23 cellular contexts compared by ENCODE assay signal in the genomic region with DNA sequence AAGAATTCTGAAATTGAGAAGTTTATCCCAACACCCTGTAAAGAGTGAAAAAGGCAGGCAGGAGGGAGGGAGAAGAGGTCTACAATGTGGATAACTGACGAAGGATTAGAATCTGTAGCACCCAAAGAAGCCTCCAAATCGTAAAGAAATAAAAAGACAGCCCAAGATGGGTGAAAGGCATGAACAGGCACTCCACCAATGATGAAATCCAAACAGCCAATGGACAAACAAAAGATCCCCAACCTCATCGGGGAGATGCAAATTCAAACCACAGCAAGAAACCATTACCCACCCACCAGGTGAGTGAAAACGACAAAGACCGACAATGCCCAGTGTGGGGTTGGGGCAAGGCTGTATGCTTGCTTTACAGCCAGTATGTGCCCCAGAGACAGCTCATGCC.
A peak's percentile ranks its signal among the peaks of the same experiment; 100 is the strongest.
DNase-seq lines count a peak whose midpoint lies in the region; ATAC-seq, FAIRE-seq and TF ChIP-seq lines count a peak whose summit lies in the region.
"Had no signal": no experiment of that assay in that cellular context is flagged by ENCODE, and none has a peak within 500 bp of the region (broad histone marks: within the 10 kb centered on the region; RNA-seq: fewer than 3 reads in every experiment).

No MANE protein-coding gene starts in this region.

- peaks cover 15 to 52% of the 10 kb centered on the region in 2 experiments; a peak in 4 of 5 replicates for H3K4me1 ChIP-seq in K562 (replicated peaks in 1 of 2; ENCODE audit: control insufficient read depth in 2 of 2, insufficient read depth in 2 of 2, low read length in 2 of 2)
- H3K4me1 ChIP-seq: HAP-1 had no signal

- no peak overlapping the region for H3K27ac ChIP-seq in K562 (ENCODE audit: extremely low read depth, low read depth, low read length)
- H3K27ac ChIP-seq: Peyer's patch, SK-N-MC had no signal

- no peaks in the 10 kb centered on the region for H3K27me3 Mint-ChIP-seq in activated naive CD4-positive, alpha-beta T cell treated with anti-CD3 and anti-CD28 coated beads, Interleukin-2, amount 50 U/mL, for 24 hours
- H3K27me3 Mint-ChIP-seq: CD8-positive, alpha-beta memory T cell had no signal

- WGBS in K562 (ENCODE audit: insufficient coverage, low coverage, missing lambda C conversion rate): 70% methylated on average over 5 of the region's 5 CpGs

- peaks cover 73% of the 10 kb centered on the region for H3K4me1 Mint-ChIP-seq in activated naive CD4-positive, alpha-beta T cell treated with anti-CD3 and anti-CD28 coated beads, Interleukin-2, amount 50 U/mL, for 24 hours
- H3K4me1 Mint-ChIP-seq in stimulated activated effector memory CD8-positive, alpha-beta T cell treated with anti-CD3 and anti-CD28 coated beads, Interleukin-12 subunit alpha, Interleukin-12 subunit beta, amount 100 ng/mL, for 72 hours: peaks cover 66% of the 10 kb centered on the region

- DNase-seq in activated naive CD4-positive, alpha-beta T cell treated with Interleukin-2 at 50 U/mL for 16 hours: no peak
- DNase-seq in HTR-8/SVneo (ENCODE audit: insufficient read length, low spot score) (no peak), K562 (ENCODE audit: extremely low read depth in 1 of 4, low spot score in 3 of 4) (no peak), NCI-H1436 treated with DMSO at 0.1 percent for 48 hours (lab: John Stamatoyannopoulos, UW) (no peak), SK-N-DZ (ENCODE audit: low spot score) (no peak), C1 segment of cervical spinal cord (lab: John Stamatoyannopoulos, UW) (no peak)
- no peak for DNase-seq in stimulated activated effector memory CD8-positive, alpha-beta T cell treated with anti-CD3 and anti-CD28 coated beads, Interleukin-12 subunit alpha, Interleukin-12 subunit beta, amount 100 ng/mL, for 72 hours (ENCODE audit: low spot score in 2 of 2)
- DNase-seq: 8988T; BE2C; DMS53; EL; MM.1S; NCI-H1092; NCI-H146; NCI-H2081 treated with DMSO at 0.1 percent for 48 hours; NCI-H748 treated with DMSO at 0.1 percent for 48 hours; NK-92 treated with Interleukin-12 subunit alpha and Interleukin-12 subunit beta, amount 100 ng/mL, for 24 hours had no signal

- no peaks in the 10 kb centered on the region for H3K36me3 ChIP-seq in K562 (ENCODE audit: control insufficient read depth, insufficient read depth, low read length)
- H3K36me3 ChIP-seq: BE2C, HAP-1, Peyer's patch had no signal

- FAIRE-seq in HTR-8/SVneo (lab: Jason Lieb, UNC) (peak; percentile 13), K562 (lab: Jason Lieb, UNC) (no peak)
- FAIRE-seq: GM12892 had no signal

- no peak for TF ChIP-seq CTCF in K562 (IDR thresholded peaks at IDR 0.05 in 2 of 3, conservative IDR thresholded peaks at IDR 0.05 in 1 of 3; ENCODE audit: insufficient read depth in 2 of 3, low read depth in 1 of 3, low read length in 3 of 3)

- no peak overlapping the region for H3K4me2 ChIP-seq in K562 (ENCODE audit: insufficient read depth, low read length)

- peaks cover 15% of the 10 kb centered on the region; the same call in 2 of the 3 replicates for H3K79me2 ChIP-seq in K562 (ENCODE audit: control insufficient read depth, insufficient read depth, low read length)

- no peak for ATAC-seq in K562
- no peak for ATAC-seq in stimulated activated effector memory CD8-positive, alpha-beta T cell treated with anti-CD3 and anti-CD28 coated beads, Interleukin-12 subunit alpha, Interleukin-12 subunit beta, amount 100 ng/mL, for 72 hours

- H3K9me3 ChIP-seq in K562 (replicated peaks; ENCODE audit: control insufficient read depth, insufficient read depth, low read depth, low read length): no peaks in the 10 kb centered on the region
- H3K9me3 ChIP-seq: BE2C, HAP-1, Peyer's patch had no signal

- H3K9ac ChIP-seq in K562 (ENCODE audit: insufficient read depth in 1 of 2, low read depth in 2 of 2, low read length in 2 of 2): no peak overlapping the region

- no peaks in the 10 kb centered on the region for H3K27me3 ChIP-seq in K562 (ENCODE audit: control insufficient read depth in 2 of 2, insufficient read depth in 2 of 2, low read length in 2 of 2)
- H3K27me3 ChIP-seq: BE2C, Peyer's patch had no signal

- TF ChIP-seq POLR2A in K562 (conservative IDR thresholded peaks at IDR 0.05): no peak

- H3K27ac Mint-ChIP-seq in activated naive CD4-positive, alpha-beta T cell treated with anti-CD3 and anti-CD28 coated beads, Interleukin-2, amount 50 U/mL, for 24 hours: peak overlapping the region; percentile 43
- peak overlapping the region; percentile 48 for H3K27ac Mint-ChIP-seq in stimulated activated effector memory CD8-positive, alpha-beta T cell treated with anti-CD3 and anti-CD28 coated beads, Interleukin-12 subunit alpha, Interleukin-12 subunit beta, amount 100 ng/mL, for 72 hours

- POLR2A ChIA-PET in K562 (lab: Yijun Ruan, JAX): interaction anchor here (0.8 to 1.4 kb wide), 2 partner anchors 17 to 22 kb away, joined by 4 to 5 read pairs; no protein-coding TSS in a partner anchor

- TF ChIP-seq RAD21 in K562 (CRISPR knock-in tag; conservative IDR thresholded peaks at IDR 0.05 in 1 of 2, IDR thresholded peaks at IDR 0.05 in 1 of 2): no peak

- no peaks in the 10 kb centered on the region for H4K20me1 ChIP-seq in K562 (replicated peaks; ENCODE audit: control insufficient read depth, insufficient read depth, low read length)

- in situ Hi-C loops in K562 (cut with MboI): no loop called here

- no TSS peak for BruUV-seq in K562 (replicated peaks; lab: Mats Ljungman, UMichigan)

- no peak overlapping the region for H3K4me3 Mint-ChIP-seq in activated naive CD4-positive, alpha-beta T cell treated with anti-CD3 and anti-CD28 coated beads, Interleukin-2, amount 50 U/mL, for 24 hours
- H3K4me3 Mint-ChIP-seq in stimulated activated effector memory CD8-positive, alpha-beta T cell treated with anti-CD3 and anti-CD28 coated beads, Interleukin-12 subunit alpha, Interleukin-12 subunit beta, amount 100 ng/mL, for 72 hours: no peak overlapping the region

- no peaks in the 10 kb centered on the region for H3K9me3 Mint-ChIP-seq in activated naive CD4-positive, alpha-beta T cell treated with anti-CD3 and anti-CD28 coated beads, Interleukin-2, amount 50 U/mL, for 24 hours
- no peaks in the 10 kb centered on the region for H3K9me3 Mint-ChIP-seq in stimulated activated effector memory CD8-positive, alpha-beta T cell treated with anti-CD3 and anti-CD28 coated beads, Interleukin-12 subunit alpha, Interleukin-12 subunit beta, amount 100 ng/mL, for 72 hours
- H3K9me3 Mint-ChIP-seq: CD8-positive, alpha-beta memory T cell had no signal

- CTCF ChIA-PET in K562 (lab: Yijun Ruan, JAX; ENCODE audit: low intra/inter-chr PET ratio): no interaction called here

- intact Hi-C loops in K562 (cut with micrococcal nuclease): no loop called here

- H3K9me1 ChIP-seq in K562 (ENCODE audit: control insufficient read depth, insufficient read depth, low read length): peaks cover 2% of the 10 kb centered on the region

- TF ChIP-seq EP300 in K562 (IDR thresholded peaks at IDR 0.05; ENCODE audit: low read length): no peak

- H3K4me3 ChIP-seq in K562: no peak overlapping the region
- H3K4me3 ChIP-seq: HAP-1, Peyer's patch, SK-N-MC had no signal

- no peak overlapping the region for H2AFZ ChIP-seq in K562 (ENCODE audit: low read depth, low read length)

- no peaks in the 10 kb centered on the region for H3K36me3 Mint-ChIP-seq in activated naive CD4-positive, alpha-beta T cell treated with anti-CD3 and anti-CD28 coated beads, Interleukin-2, amount 50 U/mL, for 24 hours
- peaks cover 17% of the 10 kb centered on the region for H3K36me3 Mint-ChIP-seq in stimulated activated effector memory CD8-positive, alpha-beta T cell treated with anti-CD3 and anti-CD28 coated beads, Interleukin-12 subunit alpha, Interleukin-12 subunit beta, amount 100 ng/mL, for 72 hours

TF ChIP-seq in K562, 482 proteins besides CTCF, POLR2A, EP300 and RAD21 (continues in another document):
- TF ChIP-seq HNRNPUL1 (IDR thresholded peaks at IDR 0.05; ENCODE audit: low read length): no peak
- TF ChIP-seq, protein P1, sequence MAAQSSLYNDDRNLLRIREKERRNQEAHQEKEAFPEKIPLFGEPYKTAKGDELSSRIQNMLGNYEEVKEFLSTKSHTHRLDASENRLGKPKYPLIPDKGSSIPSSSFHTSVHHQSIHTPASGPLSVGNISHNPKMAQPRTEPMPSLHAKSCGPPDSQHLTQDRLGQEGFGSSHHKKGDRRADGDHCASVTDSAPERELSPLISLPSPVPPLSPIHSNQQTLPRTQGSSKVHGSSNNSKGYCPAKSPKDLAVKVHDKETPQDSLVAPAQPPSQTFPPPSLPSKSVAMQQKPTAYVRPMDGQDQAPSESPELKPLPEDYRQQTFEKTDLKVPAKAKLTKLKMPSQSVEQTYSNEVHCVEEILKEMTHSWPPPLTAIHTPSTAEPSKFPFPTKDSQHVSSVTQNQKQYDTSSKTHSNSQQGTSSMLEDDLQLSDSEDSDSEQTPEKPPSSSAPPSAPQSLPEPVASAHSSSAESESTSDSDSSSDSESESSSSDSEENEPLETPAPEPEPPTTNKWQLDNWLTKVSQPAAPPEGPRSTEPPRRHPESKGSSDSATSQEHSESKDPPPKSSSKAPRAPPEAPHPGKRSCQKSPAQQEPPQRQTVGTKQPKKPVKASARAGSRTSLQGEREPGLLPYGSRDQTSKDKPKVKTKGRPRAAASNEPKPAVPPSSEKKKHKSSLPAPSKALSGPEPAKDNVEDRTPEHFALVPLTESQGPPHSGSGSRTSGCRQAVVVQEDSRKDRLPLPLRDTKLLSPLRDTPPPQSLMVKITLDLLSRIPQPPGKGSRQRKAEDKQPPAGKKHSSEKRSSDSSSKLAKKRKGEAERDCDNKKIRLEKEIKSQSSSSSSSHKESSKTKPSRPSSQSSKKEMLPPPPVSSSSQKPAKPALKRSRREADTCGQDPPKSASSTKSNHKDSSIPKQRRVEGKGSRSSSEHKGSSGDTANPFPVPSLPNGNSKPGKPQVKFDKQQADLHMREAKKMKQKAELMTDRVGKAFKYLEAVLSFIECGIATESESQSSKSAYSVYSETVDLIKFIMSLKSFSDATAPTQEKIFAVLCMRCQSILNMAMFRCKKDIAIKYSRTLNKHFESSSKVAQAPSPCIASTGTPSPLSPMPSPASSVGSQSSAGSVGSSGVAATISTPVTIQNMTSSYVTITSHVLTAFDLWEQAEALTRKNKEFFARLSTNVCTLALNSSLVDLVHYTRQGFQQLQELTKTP (IDR thresholded peaks at IDR 0.05; ENCODE audit: low read depth in 1 of 2, partially characterized antibody in 2 of 2): peak in 1 of 2 experiments; percentile 99
- no peak for TF ChIP-seq SMARCA5 (IDR thresholded peaks at IDR 0.05)
- TF ChIP-seq CEBPB (tag; IDR thresholded peaks at IDR 0.05): peak; percentile 41; the same call in 1 of the 2 replicates
